2 cellular contexts compared by ENCODE assay signal in genomic region chr5:62299600-62299999, GRCh38.
TF ChIP-seq lines count a peak whose summit lies in the region.

No MANE protein-coding gene starts in this region.

TF ChIP-seq in K562, 482 proteins besides CTCF, POLR2A, EP300 and RAD21 (continues in another document):
- no peak for TF ChIP-seq PRMT5 (CRISPR knock-in tag; IDR thresholded peaks at IDR 0.05)
- no peak for TF ChIP-seq KDM2B (CRISPR knock-in tag; IDR thresholded peaks at IDR 0.05)
- no peak for TF ChIP-seq MCM5 (IDR thresholded peaks at IDR 0.05; ENCODE audit: low read depth)
- TF ChIP-seq ESRRB (CRISPR knock-in tag; IDR thresholded peaks at IDR 0.05; ENCODE audit: borderline replicate concordance) = no peak
- no peak for TF ChIP-seq SMAD1 (IDR thresholded peaks at IDR 0.05; ENCODE audit: low read depth, low read length, partially characterized antibody)
- no peak for TF ChIP-seq CHD4 (IDR thresholded peaks at IDR 0.05; ENCODE audit: insufficient read depth, insufficient replicate concordance, low read depth, low read length, poor library complexity, severe bottlenecking)
- no peak for TF ChIP-seq E4F1 (CRISPR knock-in tag; IDR thresholded peaks at IDR 0.05; ENCODE audit: borderline replicate concordance)
- TF ChIP-seq PHB2 (IDR thresholded peaks at IDR 0.05; ENCODE audit: low read depth) = no peak
- no peak for TF ChIP-seq FOXO4 (CRISPR knock-in tag; IDR thresholded peaks at IDR 0.05)
- TF ChIP-seq ZNF318 (IDR thresholded peaks at IDR 0.05; ENCODE audit: borderline replicate concordance in 1 of 2, low read depth in 1 of 2) = no peak
- no peak for TF ChIP-seq CREB1 (IDR thresholded peaks at IDR 0.05)
- no peak for TF ChIP-seq CREB1 (CRISPR knock-in tag; IDR thresholded peaks at IDR 0.05)
- TF ChIP-seq ZNF561 (CRISPR knock-in tag; conservative IDR thresholded peaks at IDR 0.05) = no peak
- TF ChIP-seq BCL6 (CRISPR knock-in tag; IDR thresholded peaks at IDR 0.05) = no peak
- TF ChIP-seq NR4A1 (CRISPR knock-in tag; IDR thresholded peaks at IDR 0.05) = no peak
- no peak for TF ChIP-seq NR4A1 (tag; IDR thresholded peaks at IDR 0.05)
- TF ChIP-seq ZNF644 (tag; IDR thresholded peaks at IDR 0.05; ENCODE audit: low read depth) = no peak

TF ChIP-seq in GM23338, 12 proteins besides CTCF, POLR2A, EP300 and RAD21:
- TF ChIP-seq EZH2phosphoT487 (IDR thresholded peaks at IDR 0.05; ENCODE audit: unreplicated experiment) = no peak
- TF ChIP-seq REST (IDR thresholded peaks at IDR 0.05; ENCODE audit: unreplicated experiment) = no peak
- no peak for TF ChIP-seq STAT1 (IDR thresholded peaks at IDR 0.05; ENCODE audit: unreplicated experiment)
- TF ChIP-seq ZNF114 (CRISPR knock-in tag; IDR thresholded peaks at IDR 0.05) = no peak
- no peak for TF ChIP-seq ZNF462 (CRISPR knock-in tag; IDR thresholded peaks at IDR 0.05)
- TF ChIP-seq CREB1 (CRISPR knock-in tag; IDR thresholded peaks at IDR 0.05; ENCODE audit: low read depth) = no peak
- TF ChIP-seq ZNF331 (CRISPR knock-in tag; IDR thresholded peaks at IDR 0.05; ENCODE audit: low read depth) = no peak
- no peak for TF ChIP-seq EZH2 (IDR thresholded peaks at IDR 0.05; ENCODE audit: low read depth, unreplicated experiment)
- no peak for TF ChIP-seq ETS1 (IDR thresholded peaks at IDR 0.05)
- no peak for TF ChIP-seq POLR2AphosphoS5 (IDR thresholded peaks at IDR 0.05; ENCODE audit: low read depth)
- TF ChIP-seq NANOG (IDR thresholded peaks at IDR 0.05; ENCODE audit: borderline replicate concordance) = no peak
- TF ChIP-seq JUNB (IDR thresholded peaks at IDR 0.05; ENCODE audit: unreplicated experiment) = no peak
